Comparison of ENCODE assay signal across 18 cellular contexts in the genomic region with DNA sequence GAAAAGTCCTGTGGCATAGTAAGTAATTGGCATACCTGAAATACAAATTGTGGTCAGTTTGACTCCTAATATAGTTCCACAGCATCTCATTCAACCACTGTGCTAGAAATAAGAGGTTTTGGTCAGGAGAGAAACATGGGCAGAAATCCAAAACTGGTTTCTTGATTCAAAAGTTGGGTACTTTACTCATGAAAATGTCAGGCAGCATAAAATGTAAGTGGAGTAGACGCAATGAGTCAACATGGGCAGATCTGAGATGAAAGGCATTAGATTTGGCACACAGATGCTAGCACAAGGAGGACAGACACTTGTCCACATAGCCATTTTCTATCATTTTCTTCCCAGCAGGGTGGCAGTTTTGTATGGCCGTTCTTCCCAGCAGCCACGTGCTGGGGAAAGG.
A peak's percentile ranks its signal among the peaks of the same experiment; 100 is the strongest.
DNase-seq lines count a peak whose midpoint lies in the region; FAIRE-seq and TF ChIP-seq lines count a peak whose summit lies in the region.
"Had no signal": no experiment of that assay in that cellular context is flagged by ENCODE, and none has a peak within 500 bp of the region (broad histone marks: within the 10 kb centered on the region; RNA-seq: fewer than 3 reads in every experiment).

No MANE protein-coding gene starts in this region.

- no peaks in the 10 kb centered on the region for H3K27me3 Mint-ChIP-seq in astrocyte (ENCODE audit: low read depth, unreplicated experiment)
- H3K27me3 Mint-ChIP-seq: CD4-positive, CD25-positive, alpha-beta regulatory T cell had no signal

- FAIRE-seq in astrocyte (lab: Jason Lieb, UNC), result no peak
- FAIRE-seq: A549 had no signal

- H3K9me3 ChIP-seq in astrocyte (ENCODE audit: insufficient read depth, low read depth, low read length), result no peaks in the 10 kb centered on the region
- H3K9me3 ChIP-seq: A549, Peyer's patch had no signal

- no peaks in the 10 kb centered on the region for H4K20me1 ChIP-seq in astrocyte (ENCODE audit: insufficient read depth, low read length)

- H3K27me3 ChIP-seq in astrocyte (ENCODE audit: insufficient read depth, low read length), result no peaks in the 10 kb centered on the region
- H3K27me3 ChIP-seq: Peyer's patch had no signal

- H3K27ac ChIP-seq in astrocyte (ENCODE audit: low read depth, low read length), result no peak overlapping the region
- H3K27ac ChIP-seq: A549, Peyer's patch had no signal

- no peak overlapping the region for H3K9ac ChIP-seq in astrocyte (ENCODE audit: low read length)

- no peak for TF ChIP-seq CTCF in AG10803 (conservative IDR thresholded peaks at IDR 0.05; ENCODE audit: low read length)
- no peak for TF ChIP-seq CTCF in astrocyte (IDR thresholded peaks at IDR 0.05; ENCODE audit: insufficient read depth, low read depth, low read length)

- H3K4me2 ChIP-seq in astrocyte (ENCODE audit: low read length), result no peak overlapping the region
- H3K4me2 ChIP-seq: A549 had no signal

- H3K4me1 Mint-ChIP-seq in astrocyte (ENCODE audit: low read depth, unreplicated experiment), result peaks cover 6% of the 10 kb centered on the region
- H3K4me1 Mint-ChIP-seq: CD4-positive, CD25-positive, alpha-beta regulatory T cell; H9 had no signal

- H2AFZ ChIP-seq in astrocyte (ENCODE audit: low read depth, low read length), result no peak overlapping the region

- no peaks in the 10 kb centered on the region for H3K36me3 Mint-ChIP-seq in astrocyte (ENCODE audit: low read depth, unreplicated experiment)
- H3K36me3 Mint-ChIP-seq: CD4-positive, CD25-positive, alpha-beta regulatory T cell had no signal

- H3K4me3 Mint-ChIP-seq in astrocyte (ENCODE audit: unreplicated experiment), result no peak overlapping the region
- H3K4me3 Mint-ChIP-seq: CD4-positive, CD25-positive, alpha-beta regulatory T cell; H9 had no signal

- H3K27ac Mint-ChIP-seq in astrocyte (ENCODE audit: unreplicated experiment), result no peak overlapping the region
- H3K27ac Mint-ChIP-seq: CD4-positive, CD25-positive, alpha-beta regulatory T cell; H9 had no signal

- no peaks in the 10 kb centered on the region for H3K9me3 Mint-ChIP-seq in astrocyte (ENCODE audit: unreplicated experiment)
- H3K9me3 Mint-ChIP-seq: H9 had no signal

- H3K79me2 ChIP-seq in astrocyte (ENCODE audit: insufficient read depth, low read length), result no peaks in the 10 kb centered on the region

- H3K4me3 ChIP-seq in AG10803 (ENCODE audit: low read length) (no peak overlapping the region), astrocyte (ENCODE audit: insufficient read depth, low read depth, low read length) (no peak overlapping the region)
- H3K4me3 ChIP-seq: A549, Peyer's patch had no signal

- peak; percentile 45 for DNase-seq in AG10803 (ENCODE audit: low read depth)
- peak; percentile 20 for DNase-seq in LHCN-M2 (ENCODE audit: low read depth)
- peak; percentile 72 for DNase-seq in astrocyte (ENCODE audit: low read depth)
- DNase-seq in myocyte (ENCODE audit: low read depth), result peak; percentile 45
- no peak for DNase-seq in HCEC 1CT
- no peak for DNase-seq in activated CD8-positive, alpha-beta memory T cell treated with anti-CD3 and anti-CD28 coated beads, Interleukin-2, amount 50 U/mL, for 48 hours
- DNase-seq in hippocampal formation (lab: John Stamatoyannopoulos, UW), result no peak
- DNase-seq in stimulated activated naive CD4-positive, alpha-beta T cell treated with Interleukin-2 at 50 U/mL for 16 hours (lab: John Stamatoyannopoulos, UW), result no peak
- DNase-seq: AML-193; CD4-positive, CD25-positive, alpha-beta regulatory T cell; GF-D8; H9; NCI-H1048; NCI-H446; NCI-H774; Peyer's patch; SHP77 had no signal

- no peaks in the 10 kb centered on the region for H3K4me1 ChIP-seq in astrocyte (ENCODE audit: insufficient read depth, low read length)
- H3K4me1 ChIP-seq: A549, Peyer's patch had no signal

- no peaks in the 10 kb centered on the region for H3K36me3 ChIP-seq in astrocyte (ENCODE audit: insufficient read depth, low read length)
- H3K36me3 ChIP-seq: Peyer's patch had no signal

Comparison
In these comparisons a context has a peak if more than half of its experiments do, and no peak if none do; other contexts are left out.
1. DNase-seq: peak in AG10803 (single experiment), LHCN-M2 (single experiment), astrocyte (single experiment) and myocyte (single experiment); none in HCEC 1CT (single experiment), activated CD8-positive, alpha-beta memory T cell treated with anti-CD3 and anti-CD28 coated beads, Interleukin-2, amount 50 U/mL, for 48 hours (single experiment), hippocampal formation (0 of 2) and stimulated activated naive CD4-positive, alpha-beta T cell treated with Interleukin-2 at 50 U/mL for 16 hours (single experiment).